Comparison of ENCODE assay signal across 16 cellular contexts in genomic region chr19:54521022-54521859, GRCh38. TPM values are rescaled to one million over a fixed set of nuclear protein-coding genes. Genes with fewer than 3 reads are reported as not detected.
DNase-seq lines count a peak whose midpoint lies in the region; ATAC-seq and TF ChIP-seq lines count a peak whose summit lies in the region.
"Had no signal": no experiment of that assay in that cellular context is flagged by ENCODE, and none has a peak within 500 bp of the region (broad histone marks: within the 10 kb centered on the region; RNA-seq: fewer than 3 reads in every experiment).

No MANE protein-coding gene starts in this region.

- TF ChIP-seq EP300 in esophagus muscularis mucosa (IDR thresholded peaks at IDR 0.05), result no peak

- intact Hi-C loops in esophagus muscularis mucosa (cut with DNase I), result no loop called here

- H3K4me3 ChIP-seq in GM12865 (ENCODE audit: low read depth, low read length) (peak overlapping the region; percentile 24), esophagus muscularis mucosa (no peak overlapping the region)

- H3K27me3 ChIP-seq in esophagus muscularis mucosa, result peaks cover 0 to 38% (median 0%) of the 10 kb centered on the region in 4 donors

- no peak overlapping the region for H3K27ac ChIP-seq in esophagus muscularis mucosa (replicated peaks in 1 of 4)

- WGBS in esophagus muscularis mucosa, result 50% methylated on average over 15 of the region's 18 CpGs

- peaks cover 0 to 4% (median 0%) of the 10 kb centered on the region in 4 donors for H3K4me1 ChIP-seq in esophagus muscularis mucosa
- H3K4me1 ChIP-seq: BE2C had no signal

- no peaks in the 10 kb centered on the region for H3K9me3 ChIP-seq in esophagus muscularis mucosa
- H3K9me3 ChIP-seq: BE2C had no signal

- no peaks in the 10 kb centered on the region for H3K36me3 ChIP-seq in esophagus muscularis mucosa
- H3K36me3 ChIP-seq: BE2C had no signal

- no peak for ATAC-seq in HG02870 (IDR thresholded peaks at IDR 0.05; ENCODE audit: unreplicated experiment)
- ATAC-seq: WTC11 had no signal

- DNase-seq in A172 (ENCODE audit: low spot score), result peak; percentile 34
- peak; percentile 59 for DNase-seq in GM12865 (ENCODE audit: low read depth)
- peak; percentile 64 for DNase-seq in NOMO-1 treated with DMSO at 0.1 percent for 48 hours (lab: John Stamatoyannopoulos, UW; ENCODE audit: unreplicated experiment)
- DNase-seq in dermis blood vessel endothelial cell, result peak; percentile 73
- DNase-seq in retina, result no peak
- DNase-seq in esophagus muscularis mucosa (ENCODE audit: extremely low spot score), result no peak
- no peak for DNase-seq in NK-92 (lab: John Stamatoyannopoulos, UW; ENCODE audit: unreplicated experiment)
- DNase-seq: BE2C, kidney, NCI-H1105, NCI-H526 treated with DMSO at 0.1 percent for 48 hours had no signal

- no peak for TF ChIP-seq POLR2A in esophagus muscularis mucosa (IDR thresholded peaks at IDR 0.05; ENCODE audit: low read depth)

- TF ChIP-seq CTCF in GM12865 (IDR thresholded peaks at IDR 0.05; ENCODE audit: insufficient read depth, low read depth, low read length, missing control alignments) (no peak), esophagus muscularis mucosa (IDR thresholded peaks at IDR 0.05) (no peak)

RNA-seq across cellular contexts. Expression of gene LAIR2, which starts 18.6 kb away (rescaled TPM):
- total RNA-seq in A172 (2014; rRNA removed; shearing (Covaris generic)), result not detected in 2 replicates
- total RNA-seq in dermis blood vessel endothelial cell, result not detected in 2 replicates
- total RNA-seq in esophagus muscularis mucosa, result not detected
- total RNA-seq: dermis microvascular lymphatic vessel endothelial cell, fibroblast of villous mesenchyme, kidney, SK-MEL-5, WTC11 had no signal

RNA-seq across cellular contexts. Expression of gene CDC42EP5, which starts 48.1 kb away (rescaled TPM):
- 17.2 and 19.1 TPM in 2 replicates for total RNA-seq in A172 (2014; rRNA removed; shearing (Covaris generic))
- 86.9 and 136 TPM in 2 replicates for total RNA-seq in dermis blood vessel endothelial cell
- total RNA-seq in esophagus muscularis mucosa, result 10 to 100 TPM; 10.8 to 27.1 (median 20.6) TPM

RNA-seq across cellular contexts. Expression of gene LILRA2, which starts 52.3 kb away (rescaled TPM):
- total RNA-seq in A172 (2014; rRNA removed; shearing (Covaris generic)), result not detected in 2 replicates
- total RNA-seq in dermis blood vessel endothelial cell (not detected in 2 replicates), esophagus muscularis mucosa (1 to 10 TPM in 3 of 4 donors, under 1 TPM in 1; 0.83 to 4.6 (median 2.3) TPM)
- total RNA-seq: dermis microvascular lymphatic vessel endothelial cell, fibroblast of villous mesenchyme, SK-MEL-5, WTC11 had no signal

RNA-seq across cellular contexts. Expression of gene LENG9, which starts 57.7 kb away (rescaled TPM):
- total RNA-seq in A172 (2014; rRNA removed; shearing (Covaris generic)), result not detected in 2 replicates
- total RNA-seq in dermis blood vessel endothelial cell (6.0 and 7.5 TPM in 2 replicates), esophagus muscularis mucosa (1 to 10 TPM; 5.4 to 9.3 (median 8.1) TPM)

Comparison
In these comparisons a context has a peak if more than half of its experiments do, and no peak if none do; other contexts are left out.
1. DNase-seq: peak in A172 (single experiment), GM12865 (single experiment), NOMO-1 treated with DMSO at 0.1 percent for 48 hours (single experiment) and dermis blood vessel endothelial cell (single experiment); none in retina (single experiment), esophagus muscularis mucosa (single experiment) and NK-92 (single experiment).